10 cellular contexts compared by ENCODE assay signal in the genomic region with DNA sequence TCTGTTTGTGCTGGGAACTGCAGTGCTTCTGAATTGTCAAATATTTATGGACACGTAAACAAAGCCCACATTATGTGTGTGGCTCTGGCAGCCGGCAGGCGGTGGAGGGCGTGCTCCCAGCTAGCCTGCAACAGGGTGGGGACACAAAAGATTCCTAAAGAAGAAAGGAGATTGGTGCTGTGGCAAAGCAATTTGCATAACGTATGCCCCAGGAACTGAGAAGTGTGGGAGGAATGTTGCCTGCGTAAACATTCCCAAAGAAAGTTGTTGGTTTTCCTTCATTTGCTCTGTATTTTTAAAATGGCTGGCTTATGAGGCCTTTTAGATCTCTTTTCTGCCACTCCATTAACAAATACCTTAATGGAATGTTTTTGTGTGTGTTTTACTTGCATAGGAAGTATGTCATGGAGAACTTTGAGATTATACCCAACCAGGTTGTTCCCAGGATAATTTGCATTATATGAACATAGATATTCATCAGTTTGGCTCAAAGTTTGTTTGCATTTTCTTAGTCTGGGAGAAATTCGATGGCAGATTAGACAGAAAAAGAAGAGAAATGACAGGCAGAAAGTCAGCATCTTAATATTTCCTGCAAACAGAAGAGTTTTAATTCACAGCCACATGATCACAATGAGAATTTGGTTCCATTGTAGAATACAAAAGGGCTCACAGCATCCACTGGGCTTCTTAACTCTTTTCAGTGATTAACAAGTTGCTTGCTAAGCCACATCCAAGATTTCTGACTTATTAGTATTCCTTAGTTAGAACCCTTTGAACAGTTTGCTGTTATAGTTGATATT.
DNase-seq lines count a peak whose midpoint lies in the region; ATAC-seq lines count a peak whose summit lies in the region.
"Had no signal": no experiment of that assay in that cellular context is flagged by ENCODE, and none has a peak within 500 bp of the region (broad histone marks: within the 10 kb centered on the region; RNA-seq: fewer than 3 reads in every experiment).

No MANE protein-coding gene starts in this region.

- peaks cover 43% of the 10 kb centered on the region for H3K4me1 ChIP-seq in iPS-20b (ENCODE audit: insufficient read depth, low read length)

- no peaks in the 10 kb centered on the region for H3K9me3 ChIP-seq in iPS-20b (ENCODE audit: insufficient read depth, low read depth, low read length)

- peak overlapping the region; percentile 56 for H3K4me3 ChIP-seq in iPS-20b (ENCODE audit: low read length)

- ATAC-seq in HG03097 (IDR thresholded peaks at IDR 0.05; ENCODE audit: low FRiP score, unreplicated experiment): no peak
- no peak for ATAC-seq in GM21360 (IDR thresholded peaks at IDR 0.05; ENCODE audit: unreplicated experiment)
- ATAC-seq: activated CD8-positive, alpha-beta T cell treated with anti-CD3 and anti-CD28 coated beads for 36 hours had no signal

- no peaks in the 10 kb centered on the region for H3K27me3 ChIP-seq in iPS-20b (ENCODE audit: insufficient read depth, low read length)

- peak overlapping the region; percentile 96 for H3K27ac ChIP-seq in caudate nucleus (ENCODE audit: low read depth, low read length)
- H3K27ac ChIP-seq in iPS-20b (ENCODE audit: low read length): peak overlapping the region; percentile 95

- DNase-seq in HuH-7.5 (ENCODE audit: low spot score): peak; percentile 84
- peak in 49 of 61 donors; percentile 12 to 74 (median 44) for DNase-seq in caudate nucleus (lab: John Stamatoyannopoulos, UW)
- DNase-seq in putamen (ENCODE audit: low spot score): peak; percentile 84
- no peak for DNase-seq in stimulated activated CD4-positive, alpha-beta T cell treated with anti-CD3 and anti-CD28 coated beads, Interleukin-4, amount 100 ng/mL, for 1 hour
- DNase-seq in NCI-H128 (lab: John Stamatoyannopoulos, UW; ENCODE audit: unreplicated experiment): no peak
- DNase-seq: activated CD8-positive, alpha-beta T cell treated with anti-CD3 and anti-CD28 coated beads for 36 hours; NCI-H510A had no signal

- H3K36me3 ChIP-seq in iPS-20b (ENCODE audit: insufficient read depth, low read depth, low read length): peaks cover 36% of the 10 kb centered on the region

- peak overlapping the region; percentile 69 for H3K9ac ChIP-seq in iPS-20b (ENCODE audit: low read depth, low read length)

Comparison
In these comparisons a context has a peak if more than half of its experiments do, and no peak if none do; other contexts are left out.
1. DNase-seq: peak in HuH-7.5 (single experiment), caudate nucleus (49 of 61) and putamen (single experiment); none in stimulated activated CD4-positive, alpha-beta T cell treated with anti-CD3 and anti-CD28 coated beads, Interleukin-4, amount 100 ng/mL, for 1 hour (single experiment) and NCI-H128 (single experiment).